ENCODE assay signal across 8 cellular contexts in the genomic region with DNA sequence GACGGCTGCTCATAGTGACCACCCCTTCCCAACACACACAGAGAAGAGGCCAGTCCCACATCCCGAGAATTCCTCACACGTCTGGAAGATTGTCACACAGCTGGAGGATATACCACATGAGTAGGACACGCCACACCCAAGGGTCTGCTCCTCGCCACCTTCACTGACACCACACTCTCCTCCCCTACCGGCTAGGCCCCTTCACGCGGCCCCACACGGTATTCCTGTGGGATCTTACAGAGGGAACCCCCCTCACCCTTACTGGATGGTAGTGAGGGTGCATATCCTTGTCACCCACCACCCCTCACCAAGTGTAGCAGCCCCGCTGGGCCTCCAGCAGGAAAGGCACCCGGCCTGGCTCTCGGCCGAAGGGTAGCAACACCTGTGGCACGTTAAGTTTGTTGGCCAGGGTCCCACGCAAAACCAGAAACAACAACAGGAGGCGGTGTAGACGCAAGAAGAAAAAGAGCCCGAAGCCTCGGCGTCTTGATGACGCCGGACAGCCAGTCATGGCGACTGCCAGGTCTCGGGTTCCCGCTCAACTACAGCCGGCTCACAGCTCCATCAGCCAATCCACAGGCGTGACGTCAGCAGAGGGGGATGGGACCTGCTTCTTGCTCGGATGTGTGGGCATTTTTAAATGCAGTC. TPM values are rescaled to one million over a fixed set of nuclear protein-coding genes. Genes with fewer than 3 reads are reported as not detected.
DNase-seq lines count a peak whose midpoint lies in the region; ATAC-seq lines count a peak whose summit lies in the region.

Gene NUP210L, minus strand, starts transcription at position 540 of the 648 bp plus-strand sequence.

- 81 to 84% methylated on average over 29 of the region's 29 CpGs for WGBS in ectodermal cell, 2 experiments

- H3K4me1 ChIP-seq in ectodermal cell (ENCODE audit: control insufficient read depth, insufficient read depth, low read length): peaks cover 8% of the 10 kb centered on the region

- H3K27me3 ChIP-seq in ectodermal cell (ENCODE audit: control insufficient read depth, insufficient read depth, low read length, poor library complexity, severe bottlenecking): no peaks in the 10 kb centered on the region

- DNase-seq in stimulated activated CD4-positive, alpha-beta T cell treated with anti-CD3 and anti-CD28 coated beads, Interleukin-15, amount 100 ng/mL, for 24 hours: peak; percentile 24
- no peak for DNase-seq in stimulated activated CD4-positive, alpha-beta T cell treated with anti-CD3 and anti-CD28 coated beads, Interleukin-2, amount 100 ng/mL, for 48 hours
- peak; percentile 64 for DNase-seq in mucosa of gallbladder (ENCODE audit: low spot score)
- DNase-seq in HPDE6-E6E7 (ENCODE audit: extremely low spot score): no peak
- no peak for DNase-seq in stimulated activated CD4-positive, alpha-beta T cell treated with anti-CD3 and anti-CD28 coated beads, Interleukin-4, amount 100 ng/mL, for 24 hours
- DNase-seq in NCI-H1092 treated with DMSO at 0.1 percent for 48 hours (lab: John Stamatoyannopoulos, UW): no peak

- H3K36me3 ChIP-seq in ectodermal cell (ENCODE audit: control insufficient read depth, insufficient read depth, low read length): peaks cover 6% of the 10 kb centered on the region

- peak within 1 kb of the TSS; percentile 8 for H3K4me3 ChIP-seq in ectodermal cell (ENCODE audit: insufficient read depth, low read depth, low read length)

- H3K9me3 ChIP-seq in ectodermal cell (ENCODE audit: control insufficient read depth, low read length): no peaks in the 10 kb centered on the region

- no peak for ATAC-seq in HG03159 (IDR thresholded peaks at IDR 0.05; ENCODE audit: unreplicated experiment)

- H3K27ac ChIP-seq in ectodermal cell (ENCODE audit: insufficient read depth, low read depth, low read length, poor library complexity, severe bottlenecking): peak within 1 kb of the TSS; percentile 36

RNA-seq across cellular contexts. Expression of gene NUP210L, which starts in this region (rescaled TPM):
- polyA plus RNA-seq in ectodermal cell (2013, experiment 1 of 4): not detected
- polyA plus RNA-seq in ectodermal cell (2013, experiment 2 of 4): 0.07 TPM
- polyA plus RNA-seq in ectodermal cell (2013, experiment 3 of 4): not detected
- polyA plus RNA-seq in ectodermal cell (2013, experiment 4 of 4): not detected
- total RNA-seq in mucosa of gallbladder: 0.06 TPM

Comparison
In these comparisons a context has a peak if more than half of its experiments do, and no peak if none do; other contexts are left out.
1. Peak in DNase-seq in mucosa of gallbladder; RNA of the gene not detected or under 1 TPM.